ENCODE assay signal across 8 cellular contexts in the genomic region with DNA sequence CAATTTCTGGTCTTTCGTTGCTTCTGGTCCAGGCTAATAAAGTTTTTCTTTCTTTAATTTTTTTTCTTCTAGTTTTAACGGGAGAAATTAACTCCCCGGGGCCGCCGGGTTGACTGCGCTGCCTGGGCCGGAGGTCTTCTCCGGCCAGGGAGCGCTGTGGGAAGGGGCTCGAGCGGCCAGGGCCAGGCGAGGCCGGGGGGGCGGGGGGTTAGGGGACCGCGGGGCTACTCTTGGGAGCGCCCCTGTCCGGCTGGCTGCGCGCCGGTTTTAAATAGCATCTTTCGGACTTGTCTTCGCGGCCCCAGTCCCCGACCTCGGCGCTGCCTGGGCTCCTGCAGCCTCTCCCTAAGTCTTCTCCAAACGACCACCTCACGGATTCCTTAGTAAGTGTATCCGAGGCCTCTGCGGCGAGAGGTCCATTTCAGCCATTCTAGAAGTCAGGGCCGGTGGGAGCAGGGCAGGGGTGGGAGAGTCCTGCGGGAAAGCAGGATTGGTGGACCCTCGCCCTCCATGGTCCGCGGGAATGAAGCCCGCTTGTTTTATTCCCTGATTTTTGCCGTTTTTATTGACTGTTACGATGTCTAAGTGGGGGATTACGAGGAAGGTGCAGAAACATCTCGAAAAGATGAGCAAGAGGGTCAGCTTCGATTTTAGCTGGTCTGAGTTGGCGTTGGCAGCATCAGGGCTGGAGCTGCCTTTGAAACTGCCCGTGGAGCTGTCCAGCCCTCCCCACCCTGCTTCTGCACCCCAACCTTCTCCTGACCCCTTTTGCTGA. TPM values are rescaled to one million over a fixed set of nuclear protein-coding genes. Genes with fewer than 3 reads are reported as not detected.
DNase-seq lines count a peak whose midpoint lies in the region; TF ChIP-seq lines count a peak whose summit lies in the region.

No MANE protein-coding gene starts in this region.

- H4K20me1 ChIP-seq in Loucy (ENCODE audit: insufficient read depth, low read length, poor library complexity, severe bottlenecking): peaks cover 51% of the 10 kb centered on the region

- peaks cover 54% of the 10 kb centered on the region for H3K79me2 ChIP-seq in Loucy (ENCODE audit: insufficient read depth, low read length)

- H3K27ac ChIP-seq in testis: peak overlapping the region; percentile 46 to 86

- 0 to 1% methylated on average over 39 to 45 of the region's 45 CpGs for WGBS in testis, 2 donors

- TF ChIP-seq CTCF in Loucy (conservative IDR thresholded peaks at IDR 0.05; ENCODE audit: low read length): no peak
- TF ChIP-seq CTCF in epithelial cell of proximal tubule (conservative IDR thresholded peaks at IDR 0.05; ENCODE audit: low read depth, low read length): no peak
- TF ChIP-seq CTCF in testis (IDR thresholded peaks at IDR 0.05): no peak

- intact Hi-C loops in testis (cut with DNase I; ENCODE audit: low total_unique reads): no loop called here

- H3K4me3 ChIP-seq in Loucy (ENCODE audit: low read length, poor library complexity, severe bottlenecking) (peak overlapping the region; percentile 93), epithelial cell of proximal tubule (ENCODE audit: low read depth, low read length) (peak overlapping the region; percentile 86), testis (peak overlapping the region; percentile 74 to 78)

- H3K36me3 ChIP-seq in Loucy (ENCODE audit: insufficient read depth, low read length): no peaks in the 10 kb centered on the region
- no peaks in the 10 kb centered on the region for H3K36me3 ChIP-seq in testis (ENCODE audit: low read depth, missing control alignments)

- H3K4me1 ChIP-seq in Loucy (ENCODE audit: insufficient read depth, low read length, poor library complexity, severe bottlenecking) (peaks cover 38% of the 10 kb centered on the region), testis (peaks cover 13% of the 10 kb centered on the region)

- H3F3A ChIP-seq in Loucy (ENCODE audit: low read depth): no peaks in the 10 kb centered on the region; the same call in 1 of the 2 replicates

- peak overlapping the region; percentile 72; the same call in 1 of the 2 replicates for H2AFZ ChIP-seq in Loucy (ENCODE audit: low read length)

- CTCF ChIA-PET in HEK293T (lab: Yijun Ruan, JAX): interaction anchor here (0.5 kb wide), 1 partner anchor 190 kb away, joined by 3 read pairs; no protein-coding TSS in a partner anchor

- H3K27me3 ChIP-seq in Loucy (ENCODE audit: insufficient read depth, low read length, poor library complexity, severe bottlenecking) (peaks cover 5% of the 10 kb centered on the region), testis (no peaks in the 10 kb centered on the region)

- H3K9me2 ChIP-seq in Loucy (replicated peaks; ENCODE audit: low read depth, low read length): no peaks in the 10 kb centered on the region

- H3K9me3 ChIP-seq in Loucy (ENCODE audit: insufficient read depth, low read depth, low read length) (no peaks in the 10 kb centered on the region), testis (no peaks in the 10 kb centered on the region)

- no peak for TF ChIP-seq POLR2A in testis (IDR thresholded peaks at IDR 0.05)

- DNase-seq in SKM-1 (lab: John Stamatoyannopoulos, UW; ENCODE audit: unreplicated experiment): peak; percentile 3
- DNase-seq in SKM-1 treated with dmso at 0.1 percent for 144 hours (lab: John Stamatoyannopoulos, UW; ENCODE audit: unreplicated experiment): no peak
- peak; percentile 16 for DNase-seq in HEK293T (ENCODE audit: extremely low spot score)
- peak; percentile 29 to 37 for DNase-seq in activated CD4-positive, alpha-beta T cell treated with anti-CD3 and anti-CD28 coated beads, Interleukin-2, amount 50 U/mL, for 48 hours
- DNase-seq in epithelial cell of proximal tubule (ENCODE audit: low read depth): no peak
- peak; percentile 14 for DNase-seq in mucosa of gallbladder (ENCODE audit: low spot score)
- peak; percentile 48 for DNase-seq in testis

- POLR2A ChIA-PET in HEK293T (lab: Yijun Ruan, JAX): interaction anchor here (1.1 to 2.6 kb wide), 2 partner anchors 32 to 34 kb away, joined by 4 to 30 read pairs; a partner anchor contains a TSS

- H3K4me2 ChIP-seq in Loucy (ENCODE audit: low read depth, low read length, poor library complexity, severe bottlenecking): peak overlapping the region; percentile 74

- peak overlapping the region; percentile 97 for H3K9ac ChIP-seq in Loucy (ENCODE audit: low read depth, low read length, poor library complexity, severe bottlenecking)

TF ChIP-seq in HEK293T, 16 proteins besides CTCF, POLR2A, EP300 and RAD21:
- no peak for TF ChIP-seq SUZ12 (IDR thresholded peaks at IDR 0.05)
- TF ChIP-seq HDGF (IDR thresholded peaks at IDR 0.05; ENCODE audit: borderline replicate concordance): no peak
- no peak for TF ChIP-seq SP1 (IDR thresholded peaks at IDR 0.05)
- TF ChIP-seq TARDBP (IDR thresholded peaks at IDR 0.05): no peak
- TF ChIP-seq FOXK2 (IDR thresholded peaks at IDR 0.05): no peak
- no peak for TF ChIP-seq CTBP1 (IDR thresholded peaks at IDR 0.05; ENCODE audit: borderline replicate concordance)
- no peak for TF ChIP-seq NFRKB (IDR thresholded peaks at IDR 0.05)
- TF ChIP-seq BHLHE40 (IDR thresholded peaks at IDR 0.05; ENCODE audit: borderline replicate concordance): no peak
- no peak for TF ChIP-seq FOXA1 (IDR thresholded peaks at IDR 0.05)
- TF ChIP-seq FOXM1 (IDR thresholded peaks at IDR 0.05; ENCODE audit: borderline replicate concordance): no peak
- no peak for TF ChIP-seq ARNT (IDR thresholded peaks at IDR 0.05)
- no peak for TF ChIP-seq LEF1 (IDR thresholded peaks at IDR 0.05; ENCODE audit: borderline replicate concordance)
- no peak; the same call in none of the 2 replicates for TF ChIP-seq L3MBTL2 (conservative IDR thresholded peaks at IDR 0.05)
- TF ChIP-seq, protein P1, sequence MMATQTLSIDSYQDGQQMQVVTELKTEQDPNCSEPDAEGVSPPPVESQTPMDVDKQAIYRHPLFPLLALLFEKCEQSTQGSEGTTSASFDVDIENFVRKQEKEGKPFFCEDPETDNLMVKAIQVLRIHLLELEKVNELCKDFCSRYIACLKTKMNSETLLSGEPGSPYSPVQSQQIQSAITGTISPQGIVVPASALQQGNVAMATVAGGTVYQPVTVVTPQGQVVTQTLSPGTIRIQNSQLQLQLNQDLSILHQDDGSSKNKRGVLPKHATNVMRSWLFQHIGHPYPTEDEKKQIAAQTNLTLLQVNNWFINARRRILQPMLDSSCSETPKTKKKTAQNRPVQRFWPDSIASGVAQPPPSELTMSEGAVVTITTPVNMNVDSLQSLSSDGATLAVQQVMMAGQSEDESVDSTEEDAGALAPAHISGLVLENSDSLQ (IDR thresholded peaks at IDR 0.05): no peak
- no peak for TF ChIP-seq ZNF384 (IDR thresholded peaks at IDR 0.05)
- no peak for TF ChIP-seq ELF4 (IDR thresholded peaks at IDR 0.05)

RNA-seq across cellular contexts. Expression of gene PHF14, which starts 0.5 kb away (rescaled TPM):
- total RNA-seq in epithelial cell of proximal tubule: 16.7 and 23.2 TPM in 2 replicates
- 29.2 TPM for total RNA-seq in mucosa of gallbladder
- 10 to 100 TPM; 48.3 to 55.7 TPM for total RNA-seq in testis
- 11.2 TPM for polyA plus RNA-seq in testis (ENCODE audit: insufficient read depth, low read depth, low replicate concordance)

Comparison
In these comparisons a context has a peak if more than half of its experiments do, and no peak if none do; other contexts are left out.
1. DNase-seq: peak in SKM-1 (single experiment), HEK293T (single experiment), activated CD4-positive, alpha-beta T cell treated with anti-CD3 and anti-CD28 coated beads, Interleukin-2, amount 50 U/mL, for 48 hours (2 of 2), mucosa of gallbladder (single experiment) and testis (single experiment); none in SKM-1 treated with dmso at 0.1 percent for 144 hours (single experiment) and epithelial cell of proximal tubule (single experiment).
2. Peak in every context shown above with its lines, with median percentiles within 50 percentile points of each other: H3K4me3 ChIP-seq.